9 cellular contexts compared by ENCODE assay signal in genomic region chr15:85639752-85640381, GRCh38.
DNase-seq lines count a peak whose midpoint lies in the region; ATAC-seq and TF ChIP-seq lines count a peak whose summit lies in the region.
"Had no signal": no experiment of that assay in that cellular context is flagged by ENCODE, and none has a peak within 500 bp of the region (broad histone marks: within the 10 kb centered on the region; RNA-seq: fewer than 3 reads in every experiment).

No MANE protein-coding gene starts in this region.

- no peaks in the 10 kb centered on the region for H3K9me3 Mint-ChIP-seq in IgD-negative memory B cell

- H3K4me3 ChIP-seq in heart left ventricle (no peak overlapping the region), vagina (no peak overlapping the region)

- no peaks in the 10 kb centered on the region for H3K27me3 Mint-ChIP-seq in IgD-negative memory B cell

- H3K27ac ChIP-seq in heart left ventricle: peak overlapping the region in 8 of 12 donors; percentile 1 to 45 (median 28)
- peak overlapping the region; percentile 52 for H3K27ac ChIP-seq in vagina
- H3K27ac ChIP-seq: C4-2B had no signal

- H3K4me1 ChIP-seq in heart left ventricle (peaks cover 0 to 88% (median 52%) of the 10 kb centered on the region in 12 donors), vagina (peaks cover 50% of the 10 kb centered on the region)

- H3K9me3 ChIP-seq in heart left ventricle (no peaks in the 10 kb centered on the region), vagina (no peaks in the 10 kb centered on the region)

- TF ChIP-seq POLR2A in heart left ventricle (IDR thresholded peaks at IDR 0.05) (no peak), vagina (IDR thresholded peaks at IDR 0.05) (no peak)

- TF ChIP-seq CTCF in heart left ventricle (IDR thresholded peaks at IDR 0.05) (no peak), vagina (IDR thresholded peaks at IDR 0.05) (no peak)

- peaks cover 3% of the 10 kb centered on the region for H3K36me3 Mint-ChIP-seq in IgD-negative memory B cell

- intact Hi-C loops in heart left ventricle (cut with DNase I): no loop called here
- intact Hi-C loops in cardiac septum (cut with DNase I): no loop called here
- intact Hi-C loops in vagina (cut with DNase I): no loop called here

- peaks cover 0 to 61% (median 36%) of the 10 kb centered on the region in 9 donors for H3K36me3 ChIP-seq in heart left ventricle
- H3K36me3 ChIP-seq in vagina: peaks cover 0 to 16% of the 10 kb centered on the region in 2 donors

- H3K27ac Mint-ChIP-seq in IgD-negative memory B cell: peak overlapping the region in 2 of 3 donors; percentile 59 to 63

- H3K27me3 ChIP-seq in heart left ventricle: no peaks in the 10 kb centered on the region
- H3K27me3 ChIP-seq in vagina: no peaks in the 10 kb centered on the region

- 35 to 54% (median 50%) methylated on average over 3 of the region's 3 CpGs for WGBS in heart left ventricle, 4 donors

- ATAC-seq in heart left ventricle: peak in 3 of 4 donors; percentile 6 to 61 (median 57)
- no peak for ATAC-seq in HG03520 (IDR thresholded peaks at IDR 0.05; ENCODE audit: unreplicated experiment)

- H3K4me3 Mint-ChIP-seq in IgD-negative memory B cell: no peak overlapping the region

- H3K4me1 Mint-ChIP-seq in IgD-negative memory B cell: peaks cover 13 to 21% (median 18%) of the 10 kb centered on the region in 3 donors

- DNase-seq in heart left ventricle (no peak), cardiac septum (ENCODE audit: low spot score) (no peak), fibroblast of peridontal ligament (ENCODE audit: extremely low read depth) (peak; percentile 82), vagina (ENCODE audit: extremely low spot score in 2 of 2) (no peak), DMS79 treated with DMSO at 0.1 percent for 48 hours (lab: John Stamatoyannopoulos, UW) (no peak)
- DNase-seq in activated CD4-positive, alpha-beta T cell treated with anti-CD3 and anti-CD28 coated beads for 1 hour: no peak
